Comparison of ENCODE assay signal across 33 cellular contexts in the genomic region with DNA sequence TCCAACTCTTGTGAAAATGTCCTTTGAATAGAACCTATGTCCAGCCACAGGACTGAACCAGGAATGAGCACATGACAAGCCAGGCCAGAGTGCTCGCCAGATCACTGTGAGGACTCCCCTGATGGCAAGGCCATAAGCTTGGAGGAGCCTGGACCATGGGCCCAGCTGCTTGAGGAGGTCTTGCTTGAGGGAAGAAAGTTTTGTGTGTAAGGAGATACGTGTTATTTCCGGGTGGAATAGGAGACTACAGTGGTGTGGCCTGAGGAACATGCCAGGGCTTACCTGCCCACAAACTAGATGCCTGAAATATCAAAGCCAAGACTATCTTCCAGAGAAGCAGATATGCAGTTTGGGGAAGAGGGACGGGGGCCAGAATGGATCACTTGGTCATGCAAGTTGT.
"Had no signal": no experiment of that assay in that cellular context is flagged by ENCODE, and none has a peak within 500 bp of the region (broad histone marks: within the 10 kb centered on the region; RNA-seq: fewer than 3 reads in every experiment).

No MANE protein-coding gene starts in this region.

- H3K4me3 Mint-ChIP-seq: activated B cell treated with CpG ODN at 0.5 μM for 24 hours; activated CD8-positive, alpha-beta T cell treated with anti-CD3 and anti-CD28 coated beads for 36 hours; activated naive CD8-positive, alpha-beta T cell; activated T-cell treated with anti-CD3 and anti-CD28 coated beads, Interleukin-2, amount 50 U/mL, for 4 hours; activated T-helper 17 cell treated with anti-CD3 and anti-CD28 coated beads, Interleukin-2, amount 50 U/mL, for 72 hours; central memory CD8-positive, alpha-beta T cell; dendritic cell treated with granulocyte-macrophage colony-stimulating factor and Interleukin-4, amounts not matched to agents 40 ng/mL and 50 ng/mL, for 4 days; T-helper 17 cell; T-helper 2 cell treated with Interferon-gamma antibody and Interleukin-4, amounts not matched to agents 5 μg/mL and 100 μg/mL, for 36 hours had no signal

- H3K9me3 ChIP-seq: esophagus squamous epithelium had no signal

- H3K4me1 Mint-ChIP-seq: activated B cell treated with CpG ODN at 0.5 μM for 24 hours; activated T-helper 17 cell treated with anti-CD3 and anti-CD28 coated beads, Interleukin-2, amount 50 U/mL, for 72 hours; central memory CD8-positive, alpha-beta T cell; T-helper 17 cell had no signal

- H3K36me3 Mint-ChIP-seq: activated naive CD8-positive, alpha-beta T cell had no signal

- H3K27ac Mint-ChIP-seq: activated B cell treated with CpG ODN at 0.5 μM for 24 hours; activated CD8-positive, alpha-beta T cell treated with anti-CD3 and anti-CD28 coated beads for 36 hours; activated naive CD8-positive, alpha-beta T cell; activated T-helper 17 cell treated with anti-CD3 and anti-CD28 coated beads, Interleukin-2, amount 50 U/mL, for 72 hours; dendritic cell treated with granulocyte-macrophage colony-stimulating factor and Interleukin-4, amounts not matched to agents 40 ng/mL and 50 ng/mL, for 4 days; T-helper 17 cell; T-helper 2 cell treated with Interferon-gamma antibody and Interleukin-4, amounts not matched to agents 5 μg/mL and 100 μg/mL, for 36 hours had no signal

- ATAC-seq: activated CD4-positive, CD25-positive, alpha-beta regulatory T cell treated with anti-CD3 and anti-CD28 coated beads, Interleukin-2, amount 50 U/mL, for 24 hours; activated CD8-positive, alpha-beta T cell treated with anti-CD3 and anti-CD28 coated beads for 36 hours; activated T-cell treated with anti-CD3 and anti-CD28 coated beads, Interleukin-2, amount 50 U/mL, for 4 hours; activated T-helper 17 cell treated with anti-CD3 and anti-CD28 coated beads, Interleukin-2, amount 50 U/mL, for 72 hours; T-helper 17 cell had no signal

- FAIRE-seq: astrocyte, bronchial epithelial cell had no signal

- H3K9me3 Mint-ChIP-seq: activated B cell treated with CpG ODN at 0.5 μM for 24 hours; activated CD8-positive, alpha-beta T cell treated with anti-CD3 and anti-CD28 coated beads for 36 hours; activated T-cell treated with anti-CD3 and anti-CD28 coated beads, Interleukin-2, amount 50 U/mL, for 4 hours; activated T-helper 17 cell treated with anti-CD3 and anti-CD28 coated beads, Interleukin-2, amount 50 U/mL, for 72 hours; central memory CD8-positive, alpha-beta T cell; dendritic cell treated with granulocyte-macrophage colony-stimulating factor and Interleukin-4, amounts not matched to agents 40 ng/mL and 50 ng/mL, for 4 days; T-helper 2 cell treated with Interferon-gamma antibody and Interleukin-4, amounts not matched to agents 5 μg/mL and 100 μg/mL, for 36 hours had no signal

- DNase-seq: activated B cell treated with CpG ODN at 0.5 μM for 24 hours; activated CD4-positive, alpha-beta T cell treated with anti-CD3 and anti-CD28 coated beads for 48 hours; activated CD4-positive, alpha-beta T cell treated with anti-CD3 and anti-CD28 coated beads, Interleukin-2, amount 50 U/mL, for 1 hour; activated CD4-positive, alpha-beta T cell treated with anti-CD3 and anti-CD28 coated beads, Interleukin-2, amount 50 U/mL, for 48 hours; activated CD8-positive, alpha-beta memory T cell treated with anti-CD3 and anti-CD28 coated beads for 24 hours; activated CD8-positive, alpha-beta T cell treated with anti-CD3 and anti-CD28 coated beads for 36 hours; activated effector memory CD4-positive, alpha-beta T cell treated with Interleukin-2 at 50 U/mL for 16 hours; activated gamma-delta T cell treated with Interleukin-2 at 50 U/mL for 16 hours; activated naive CD4-positive, alpha-beta T cell treated with anti-CD3 and anti-CD28 coated beads, Interleukin-2, amount 50 U/mL, for 16 hours; activated naive CD4-positive, alpha-beta T cell treated with Interleukin-2 at 50 U/mL for 16 hours; activated T-cell treated with anti-CD3 and anti-CD28 coated beads, Interleukin-2, amount 50 U/mL, for 4 hours; amniotic stem cell; anterior cingulate cortex; brain microvascular endothelial cell; dorsolateral prefrontal cortex; effector memory CD4-positive, alpha-beta T cell; erythroblast; esophagus squamous epithelium; foreskin melanocyte; head of caudate nucleus; T-helper 1 cell; T-helper 17 cell; T1000; WERI-Rb-1 had no signal

- H3K27ac ChIP-seq: brain microvascular endothelial cell, coronary artery, esophagus squamous epithelium, WERI-Rb-1 had no signal

- H3K27me3 ChIP-seq: brain microvascular endothelial cell, dorsolateral prefrontal cortex, esophagus squamous epithelium had no signal

- H3K4me3 ChIP-seq: coronary artery, dorsolateral prefrontal cortex, esophagus squamous epithelium had no signal

- H3K36me3 ChIP-seq: brain microvascular endothelial cell, esophagus squamous epithelium, WERI-Rb-1 had no signal
